Comparison of ENCODE assay signal across 8 cellular contexts in the genomic region with DNA sequence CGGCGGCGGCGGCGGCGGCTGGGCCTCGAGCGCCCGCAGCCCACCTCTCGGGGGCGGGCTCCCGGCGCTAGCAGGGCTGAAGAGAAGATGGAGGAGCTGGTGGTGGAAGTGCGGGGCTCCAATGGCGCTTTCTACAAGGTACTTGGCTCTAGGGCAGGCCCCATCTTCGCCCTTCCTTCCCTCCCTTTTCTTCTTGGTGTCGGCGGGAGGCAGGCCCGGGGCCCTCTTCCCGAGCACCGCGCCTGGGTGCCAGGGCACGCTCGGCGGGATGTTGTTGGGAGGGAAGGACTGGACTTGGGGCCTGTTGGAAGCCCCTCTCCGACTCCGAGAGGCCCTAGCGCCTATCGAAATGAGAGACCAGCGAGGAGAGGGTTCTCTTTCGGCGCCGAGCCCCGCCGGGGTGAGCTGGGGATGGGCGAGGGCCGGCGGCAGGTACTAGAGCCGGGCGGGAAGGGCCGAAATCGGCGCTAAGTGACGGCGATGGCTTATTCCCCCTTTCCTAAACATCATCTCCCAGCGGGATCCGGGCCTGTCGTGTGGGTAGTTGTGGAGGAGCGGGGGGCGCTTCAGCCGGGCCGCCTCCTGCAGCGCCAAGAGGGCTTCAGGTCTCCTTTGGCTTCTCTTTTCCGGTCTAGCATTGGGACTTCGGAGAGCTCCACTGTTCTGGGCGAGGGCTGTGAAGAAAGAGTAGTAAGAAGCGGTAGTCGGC. TPM values are rescaled to one million over a fixed set of nuclear protein-coding genes. Genes with fewer than 3 reads are reported as not detected.
DNase-seq lines count a peak whose midpoint lies in the region; ATAC-seq and TF ChIP-seq lines count a peak whose summit lies in the region.

No MANE protein-coding gene starts in this region.

- H3K27ac Mint-ChIP-seq in neural crest cell (ENCODE audit: unreplicated experiment), result peak overlapping the region; percentile 97

- ATAC-seq in GM18870 (IDR thresholded peaks at IDR 0.05; ENCODE audit: unreplicated experiment), result peak; percentile 34
- peak; percentile 33 for ATAC-seq in HG03064 (IDR thresholded peaks at IDR 0.05; ENCODE audit: low read depth, unreplicated experiment)
- ATAC-seq in upper lobe of right lung, result peak; percentile 47

- H3K4me3 ChIP-seq in BLaER1 treated with 17β-estradiol and CSF1 and Interleukin-3, amounts not matched to agents 10 nM and 100 nM, result peak overlapping the region; percentile 63 to 83 (median 80)
- peak overlapping the region; percentile 73 for H3K4me3 ChIP-seq in upper lobe of right lung

- H4K20me1 ChIP-seq in BLaER1 treated with 17β-estradiol and CSF1 and Interleukin-3, amounts not matched to agents 10 nM and 100 nM, result peaks cover 14 to 46% (median 40%) of the 10 kb centered on the region in 11 experiments; a peak in 19 of 22 replicates

- DNase-seq in NCI-H82 treated with DMSO at 0.1 percent for 48 hours (lab: John Stamatoyannopoulos, UW; ENCODE audit: unreplicated experiment) (peak; percentile 16), foreskin melanocyte (peak; percentile 26), neural crest cell (ENCODE audit: low read depth, low spot score) (peak; percentile 16), upper lobe of right lung (peak; percentile 68)
- DNase-seq in activated naive CD4-positive, alpha-beta T cell (lab: John Stamatoyannopoulos, UW), result peak in 3 of 4 experiments; percentile 9 to 21 (median 19)

- peaks cover 30% of the 10 kb centered on the region for H3K4me1 Mint-ChIP-seq in neural crest cell

- H3K36me3 ChIP-seq in BLaER1 treated with 17β-estradiol and CSF1 and Interleukin-3, amounts not matched to agents 10 nM and 100 nM, result no peaks in the 10 kb centered on the region
- no peaks in the 10 kb centered on the region for H3K36me3 ChIP-seq in upper lobe of right lung

- peaks cover 3% of the 10 kb centered on the region for H3K9me3 Mint-ChIP-seq in neural crest cell

- peaks cover 8 to 38% (median 20%) of the 10 kb centered on the region in 10 experiments; a peak in 18 of 20 replicates for H3K4me1 ChIP-seq in BLaER1 treated with 17β-estradiol and CSF1 and Interleukin-3, amounts not matched to agents 10 nM and 100 nM
- no peaks in the 10 kb centered on the region for H3K4me1 ChIP-seq in upper lobe of right lung

- intact Hi-C loops in upper lobe of right lung (cut with DNase I), result no loop called here

- no peaks in the 10 kb centered on the region for H3K36me3 Mint-ChIP-seq in neural crest cell (ENCODE audit: low read depth)

- no peaks in the 10 kb centered on the region for H3K27me3 Mint-ChIP-seq in neural crest cell (ENCODE audit: low read depth)

- H3K4me3 Mint-ChIP-seq in neural crest cell, result peak overlapping the region; percentile 96

- peak overlapping the region; percentile 56 to 77 (median 64); a peak in 21 of 22 replicates for H3K4me2 ChIP-seq in BLaER1 treated with 17β-estradiol and CSF1 and Interleukin-3, amounts not matched to agents 10 nM and 100 nM

- H3K27me3 ChIP-seq in BLaER1 treated with 17β-estradiol and CSF1 and Interleukin-3, amounts not matched to agents 10 nM and 100 nM, result peaks cover 27 to 85% (median 69%) of the 10 kb centered on the region in 11 experiments
- H3K27me3 ChIP-seq in upper lobe of right lung, result no peaks in the 10 kb centered on the region

- TF ChIP-seq CTCF in neural crest cell (conservative IDR thresholded peaks at IDR 0.05) (no peak), upper lobe of right lung (IDR thresholded peaks at IDR 0.05) (no peak)

- H3K27ac ChIP-seq in BLaER1 treated with 17β-estradiol and CSF1 and Interleukin-3, amounts not matched to agents 10 nM and 100 nM, result peak overlapping the region; percentile 71 to 93 (median 89)
- H3K27ac ChIP-seq in upper lobe of right lung, result peak overlapping the region; percentile 89

- peak overlapping the region; percentile 84 to 95 (median 91) for H3K9ac ChIP-seq in BLaER1 treated with 17β-estradiol and CSF1 and Interleukin-3, amounts not matched to agents 10 nM and 100 nM

- H3K9me3 ChIP-seq in BLaER1 treated with 17β-estradiol and CSF1 and Interleukin-3, amounts not matched to agents 10 nM and 100 nM (replicated peaks in 1 of 11), result peaks cover 0 to 7% (median 0%) of the 10 kb centered on the region in 11 experiments; a peak in 2 of 22 replicates
- H3K9me3 ChIP-seq in upper lobe of right lung, result no peaks in the 10 kb centered on the region

RNA-seq across cellular contexts. Expression of a gene that starts 0.5 kb away (rescaled TPM):
- 52.2 and 52.5 TPM in 2 replicates for total RNA-seq in neural crest cell
- 51.2 TPM for total RNA-seq in upper lobe of right lung

Comparison
In these comparisons a context has a peak if more than half of its experiments do, and no peak if none do; other contexts are left out.
1. Peak in every context shown above with its lines: DNase-seq, ATAC-seq, H3K4me3 ChIP-seq and H3K27ac ChIP-seq.
2. DNase-seq: peak in every context shown above with its lines; median percentile 68 in upper lobe of right lung; 26 in foreskin melanocyte; 19 in activated naive CD4-positive, alpha-beta T cell; 16 in NCI-H82 treated with DMSO at 0.1 percent for 48 hours; 16 in neural crest cell.